Comparison of ENCODE assay signal across 25 cellular contexts in genomic region chr6:841569-841968, GRCh38.
DNase-seq lines count a peak whose midpoint lies in the region; ATAC-seq, FAIRE-seq and TF ChIP-seq lines count a peak whose summit lies in the region.
"Had no signal": no experiment of that assay in that cellular context is flagged by ENCODE, and none has a peak within 500 bp of the region (broad histone marks: within the 10 kb centered on the region; RNA-seq: fewer than 3 reads in every experiment).

No MANE protein-coding gene starts in this region.

- no peak overlapping the region for H3K18ac ChIP-seq in neuronal stem cell (ENCODE audit: low read length)

- no peak for FAIRE-seq in K562 (lab: Jason Lieb, UNC)
- FAIRE-seq: A549, D721Med, GM12891, GM18507, H54 had no signal

- no peak for TF ChIP-seq POLR2A in K562 (conservative IDR thresholded peaks at IDR 0.05)

- H3K9me3 ChIP-seq in K562 (replicated peaks; ENCODE audit: control insufficient read depth, insufficient read depth, low read depth, low read length) (no peaks in the 10 kb centered on the region), neuronal stem cell (replicated peaks in 1 of 2; ENCODE audit: control insufficient read depth in 2 of 2, insufficient read depth in 1 of 2, low read depth in 1 of 2, low read length in 2 of 2) (peaks cover 0 to 16% of the 10 kb centered on the region in 2 donors)
- H3K9me3 ChIP-seq: BE2C had no signal

- no peak overlapping the region for H4K91ac ChIP-seq in neuronal stem cell (ENCODE audit: low read depth, low read length, poor library complexity)

- BruUV-seq in K562 (replicated peaks; lab: Mats Ljungman, UMichigan) = no TSS peak

- H4K8ac ChIP-seq in neuronal stem cell (ENCODE audit: low read depth, low read length) = no peak overlapping the region

- H2BK12ac ChIP-seq in neuronal stem cell (ENCODE audit: low read length) = no peak overlapping the region

- under 1% methylated on average over 6 of the region's 6 CpGs for WGBS in K562 (ENCODE audit: insufficient coverage, low coverage, missing lambda C conversion rate)
- no CpG with 5 or more reads among the region's 6 CpGs for WGBS in neuronal stem cell (ENCODE audit: extremely low coverage in 2 of 2, insufficient read length in 2 of 2, insufficient replicate concordance in 1 of 2), 2 donors

- no peaks in the 10 kb centered on the region for H3K9me1 ChIP-seq in K562 (ENCODE audit: control insufficient read depth, insufficient read depth, low read length)

- intact Hi-C loops in K562 (cut with micrococcal nuclease) = no loop called here

- no peak overlapping the region for H3K4me3 Mint-ChIP-seq in activated T-cell treated with anti-CD3 and anti-CD28 coated beads, Interleukin-2, amount 50 U/mL, for 24 hours
- H3K4me3 Mint-ChIP-seq: CD14-positive monocyte; CD4-positive, alpha-beta T cell; CD8-positive, alpha-beta memory T cell had no signal

- peak; percentile 15 for DNase-seq in M059J (ENCODE audit: low read depth)
- DNase-seq in OCI-M1 (lab: John Stamatoyannopoulos, UW) = peak; percentile 87
- peak in 1 of 4 experiments; percentile 25 for DNase-seq in K562 (ENCODE audit: extremely low read depth in 1 of 4, low spot score in 3 of 4)
- no peak for DNase-seq in neuronal stem cell (ENCODE audit: low spot score)
- DNase-seq in putamen (ENCODE audit: low spot score) = no peak
- no peak for DNase-seq in amygdala (lab: John Stamatoyannopoulos, UW)
- no peak for DNase-seq in activated T-cell treated with anti-CD3 and anti-CD28 coated beads, Interleukin-2, amount 50 U/mL, for 24 hours
- DNase-seq: 8988T; ACHN; AML-193; BE2C; CD4-positive, alpha-beta T cell; CD8-positive, alpha-beta memory T cell; DMS 273 treated with DMSO at 0.1 percent for 48 hours; DMS79; GF-D8; GOT3; HCEC 1CT had no signal

- H2BK5ac ChIP-seq in neuronal stem cell (ENCODE audit: low read length) = no peak overlapping the region

- POLR2A ChIA-PET in K562 (lab: Yijun Ruan, JAX) = interaction anchor here (0.6 kb wide), 1 partner anchor 121 kb away, joined by 3 read pairs; no protein-coding TSS in a partner anchor

- H3K4me2 ChIP-seq in K562 (ENCODE audit: insufficient read depth, low read length) = peak overlapping the region; percentile 38
- H3K4me2 ChIP-seq in neuronal stem cell (ENCODE audit: insufficient read depth, low read length, poor library complexity, severe bottlenecking) = no peak overlapping the region
- H3K4me2 ChIP-seq: A549 had no signal

- H3K4me3 ChIP-seq in K562 (no peak overlapping the region), neuronal stem cell (ENCODE audit: low read length in 2 of 2) (peak overlapping the region in 1 of 2 donors; percentile 33)
- H3K4me3 ChIP-seq: A549; BLaER1 treated with 17β-estradiol and CSF1 and Interleukin-3, amounts not matched to agents 10 nM and 100 nM had no signal

- TF ChIP-seq EP300 in K562 (IDR thresholded peaks at IDR 0.05; ENCODE audit: low read length) = no peak

- no peak overlapping the region for H3K27ac Mint-ChIP-seq in activated T-cell treated with anti-CD3 and anti-CD28 coated beads, Interleukin-2, amount 50 U/mL, for 24 hours
- H3K27ac Mint-ChIP-seq: CD14-positive monocyte; CD4-positive, alpha-beta T cell had no signal

- H3K79me1 ChIP-seq in neuronal stem cell (ENCODE audit: low read depth, low read length) = no peaks in the 10 kb centered on the region

- no peaks in the 10 kb centered on the region for H3K79me2 ChIP-seq in K562 (ENCODE audit: control insufficient read depth, insufficient read depth, low read length)

- H2AK5ac ChIP-seq in neuronal stem cell (ENCODE audit: low read depth, low read length) = no peak overlapping the region

- in situ Hi-C loops in K562 (cut with MboI) = no loop called here

- H2BK15ac ChIP-seq in neuronal stem cell (ENCODE audit: low read length) = no peak overlapping the region

- H4K20me1 ChIP-seq in K562 (replicated peaks; ENCODE audit: control insufficient read depth, insufficient read depth, low read length) = no peaks in the 10 kb centered on the region
- H4K20me1 ChIP-seq: BLaER1 treated with 17β-estradiol and CSF1 and Interleukin-3, amounts not matched to agents 10 nM and 100 nM had no signal

- H3K14ac ChIP-seq in neuronal stem cell (ENCODE audit: low read length) = no peak overlapping the region

- H3K27me3 Mint-ChIP-seq in activated T-cell treated with anti-CD3 and anti-CD28 coated beads, Interleukin-2, amount 50 U/mL, for 24 hours = peaks cover 39% of the 10 kb centered on the region

- TF ChIP-seq CTCF in K562 (IDR thresholded peaks at IDR 0.05 in 2 of 3, conservative IDR thresholded peaks at IDR 0.05 in 1 of 3; ENCODE audit: insufficient read depth in 2 of 3, low read depth in 1 of 3, low read length in 3 of 3) = no peak

- peak; percentile 76 for ATAC-seq in K562
- ATAC-seq: A549 had no signal

- no peaks in the 10 kb centered on the region for H3K36me3 ChIP-seq in K562 (ENCODE audit: control insufficient read depth, insufficient read depth, low read length)
- H3K36me3 ChIP-seq in neuronal stem cell (replicated peaks in 1 of 2; ENCODE audit: control insufficient read depth in 2 of 2, insufficient read depth in 2 of 2, low read length in 2 of 2) = no peaks in the 10 kb centered on the region
- H3K36me3 ChIP-seq: BE2C; BLaER1 treated with 17β-estradiol and CSF1 and Interleukin-3, amounts not matched to agents 10 nM and 100 nM had no signal

- H3K4me1 ChIP-seq in K562 (replicated peaks in 1 of 2; ENCODE audit: control insufficient read depth in 2 of 2, insufficient read depth in 2 of 2, low read length in 2 of 2) (peaks cover 0 to 5% of the 10 kb centered on the region in 2 experiments; a peak in 1 of 5 replicates), neuronal stem cell (ENCODE audit: control insufficient read depth in 2 of 2, insufficient read depth in 1 of 2, low read depth in 1 of 2, low read length in 2 of 2) (peaks cover 2 to 16% of the 10 kb centered on the region in 2 donors)
- H3K4me1 ChIP-seq: BE2C had no signal

- no peaks in the 10 kb centered on the region for H3K9me3 Mint-ChIP-seq in activated T-cell treated with anti-CD3 and anti-CD28 coated beads, Interleukin-2, amount 50 U/mL, for 24 hours
- H3K9me3 Mint-ChIP-seq: CD4-positive, alpha-beta T cell had no signal

- CTCF ChIA-PET in K562 (lab: Yijun Ruan, JAX; ENCODE audit: low intra/inter-chr PET ratio) = no interaction called here

- H3K9ac ChIP-seq in K562 (ENCODE audit: insufficient read depth in 1 of 2, low read depth in 2 of 2, low read length in 2 of 2) (no peak overlapping the region), neuronal stem cell (ENCODE audit: low read depth, low read length, poor library complexity) (no peak overlapping the region)
- H3K9ac ChIP-seq: BLaER1 treated with 17β-estradiol and CSF1 and Interleukin-3, amounts not matched to agents 10 nM and 100 nM had no signal

- no peak overlapping the region for H3K4ac ChIP-seq in neuronal stem cell (ENCODE audit: low read length)

- no peak for TF ChIP-seq RAD21 in K562 (CRISPR knock-in tag; conservative IDR thresholded peaks at IDR 0.05 in 1 of 2, IDR thresholded peaks at IDR 0.05 in 1 of 2)

- peak overlapping the region; percentile 38; the same call in 1 of the 2 replicates for H2AFZ ChIP-seq in K562 (ENCODE audit: low read depth, low read length)
- peak overlapping the region; percentile 72 for H2AFZ ChIP-seq in neuronal stem cell (ENCODE audit: low read length)

- no peaks in the 10 kb centered on the region for H3K36me3 Mint-ChIP-seq in activated T-cell treated with anti-CD3 and anti-CD28 coated beads, Interleukin-2, amount 50 U/mL, for 24 hours (ENCODE audit: low read depth)
- H3K36me3 Mint-ChIP-seq: CD14-positive monocyte; CD8-positive, alpha-beta memory T cell had no signal

- no peak overlapping the region for H3K27ac ChIP-seq in K562 (ENCODE audit: extremely low read depth, low read depth, low read length)
- H3K27ac ChIP-seq in neuronal stem cell (replicated peaks; ENCODE audit: low read length) = no peak overlapping the region
- H3K27ac ChIP-seq: BLaER1 treated with 17β-estradiol and CSF1 and Interleukin-3, amounts not matched to agents 10 nM and 100 nM had no signal

- H2BK120ac ChIP-seq in neuronal stem cell (ENCODE audit: low read depth, low read length) = no peak overlapping the region

- H3K27me3 ChIP-seq in K562 (ENCODE audit: control insufficient read depth in 2 of 2, insufficient read depth in 2 of 2, low read length in 2 of 2) = peaks cover 2 to 9% of the 10 kb centered on the region in 2 experiments; a peak in 3 of 5 replicates
- H3K27me3 ChIP-seq in neuronal stem cell (ENCODE audit: control insufficient read depth in 3 of 3, insufficient read depth in 3 of 3, low read depth in 1 of 3, low read length in 3 of 3) = no peaks in the 10 kb centered on the region
- H3K27me3 ChIP-seq: BE2C; BLaER1 treated with 17β-estradiol and CSF1 and Interleukin-3, amounts not matched to agents 10 nM and 100 nM had no signal

- H3K23ac ChIP-seq in neuronal stem cell (ENCODE audit: low read depth, low read length, poor library complexity) = no peak overlapping the region

- H3K4me1 Mint-ChIP-seq in activated T-cell treated with anti-CD3 and anti-CD28 coated beads, Interleukin-2, amount 50 U/mL, for 24 hours (ENCODE audit: low read depth) = no peaks in the 10 kb centered on the region
- H3K4me1 Mint-ChIP-seq: CD14-positive monocyte; CD8-positive, alpha-beta memory T cell had no signal

TF ChIP-seq in K562, 482 proteins besides CTCF, POLR2A, EP300 and RAD21 (continues in another document):
- TF ChIP-seq CAMTA2 (CRISPR knock-in tag; conservative IDR thresholded peaks at IDR 0.05) = no peak
- no peak for TF ChIP-seq ZNF146 (CRISPR knock-in tag; IDR thresholded peaks at IDR 0.05; ENCODE audit: unreplicated experiment)
- TF ChIP-seq BACH1 (tag; IDR thresholded peaks at IDR 0.05) = no peak
- no peak for TF ChIP-seq GATAD2A (IDR thresholded peaks at IDR 0.05)
- TF ChIP-seq DMBX1 (CRISPR knock-in tag; IDR thresholded peaks at IDR 0.05; ENCODE audit: borderline replicate concordance) = no peak
- peak; percentile 31; the same call in 1 of the 2 replicates for TF ChIP-seq SPI1 (IDR thresholded peaks at IDR 0.05; ENCODE audit: borderline replicate concordance, low read depth, low read length)
- TF ChIP-seq IFI16 (CRISPR knock-in tag; IDR thresholded peaks at IDR 0.05) = no peak
- 0 out of 2 replicates have a peak, but pooled peaks have one; percentile 5 for TF ChIP-seq MAFK (IDR thresholded peaks at IDR 0.05; ENCODE audit: low read length)
- no peak for TF ChIP-seq EWSR1 (IDR thresholded peaks at IDR 0.05; ENCODE audit: borderline replicate concordance, low read depth, partially characterized antibody)
- TF ChIP-seq MEIS2 (IDR thresholded peaks at IDR 0.05; ENCODE audit: partially characterized antibody) = no peak
- no peak for TF ChIP-seq ZNF79 (CRISPR knock-in tag; IDR thresholded peaks at IDR 0.05; ENCODE audit: low read depth)

Comparison
In these comparisons a context has a peak if more than half of its experiments do, and no peak if none do; other contexts are left out.
1. DNase-seq: peak in M059J (single experiment) and OCI-M1 (single experiment); none in neuronal stem cell (single experiment), putamen (single experiment), amygdala (0 of 56) and activated T-cell treated with anti-CD3 and anti-CD28 coated beads, Interleukin-2, amount 50 U/mL, for 24 hours (single experiment).